In the genomic region with DNA sequence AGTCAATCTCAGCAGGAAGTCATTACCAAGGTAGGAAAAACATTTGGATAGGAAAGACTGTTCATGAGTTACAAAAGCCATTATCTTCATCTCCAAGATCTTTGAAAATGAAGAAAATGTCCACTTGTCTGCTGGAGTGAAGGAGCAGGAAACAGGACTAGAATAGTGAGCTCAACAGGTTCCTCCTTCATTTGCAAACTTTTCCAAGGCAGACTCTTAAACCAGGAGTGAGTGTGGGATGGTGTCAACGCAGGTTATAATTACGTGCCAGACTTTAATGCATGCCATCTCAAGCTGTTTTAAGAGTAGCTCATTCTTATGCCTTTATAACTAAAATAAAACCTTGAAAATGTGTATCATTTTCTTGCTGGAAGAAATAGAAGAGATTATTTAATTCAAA, we compare ENCODE assay signal across 8 cellular contexts. TPM values are rescaled to one million over a fixed set of nuclear protein-coding genes. Genes with fewer than 3 reads are reported as not detected.
"Had no signal": no experiment of that assay in that cellular context is flagged by ENCODE, and none has a peak within 500 bp of the region (broad histone marks: within the 10 kb centered on the region; RNA-seq: fewer than 3 reads in every experiment).

No MANE protein-coding gene starts in this region.

- H3K4me3 ChIP-seq: K562 had no signal

- DNase-seq: IMR-90, KBM-7, KG1 had no signal

- ATAC-seq: K562 had no signal

- H3K27ac ChIP-seq: HL-60, KMS-11 had no signal

RNA-seq across cellular contexts. Expression of a gene that starts 3.4 kb away (rescaled TPM):
- total RNA-seq: HT-29, HT1080, IMR-90, K562 had no signal
